ENCODE assay signal across 27 cellular contexts in genomic region chr4:66766557-66766956, GRCh38.
"Had no signal": no experiment of that assay in that cellular context is flagged by ENCODE, and none has a peak within 500 bp of the region (broad histone marks: within the 10 kb centered on the region; RNA-seq: fewer than 3 reads in every experiment).

No MANE protein-coding gene starts in this region.

- H3K36me3 Mint-ChIP-seq: activated CD8-positive, alpha-beta memory T cell treated with anti-CD3 and anti-CD28 coated beads, Interleukin-2, amount 10 ng/mL, durations not matched to agents 7 days and 5 days; activated naive CD4-positive, alpha-beta T cell treated with anti-CD3 and anti-CD28 coated beads, Interleukin-2, amount 50 U/mL, for 24 hours had no signal

- H3K27ac ChIP-seq: breast epithelium had no signal

- H3K27me3 ChIP-seq: breast epithelium had no signal

- H3K27ac Mint-ChIP-seq: activated CD8-positive, alpha-beta memory T cell treated with anti-CD3 and anti-CD28 coated beads, Interleukin-2, amount 10 ng/mL, durations not matched to agents 7 days and 5 days; activated naive CD4-positive, alpha-beta T cell treated with anti-CD3 and anti-CD28 coated beads, Interleukin-2, amount 50 U/mL, for 24 hours; activated T-cell treated with anti-CD3 and anti-CD28 coated beads, Interleukin-2, amount 50 U/mL, for 24 hours; activated T-helper 1 cell treated with anti-CD3 and anti-CD28 coated beads, Interleukin-12 subunit alpha, Interleukin-12 subunit beta, Interleukin-2, Interleukin-4 antibody, amounts not matched to agents 30 ng/mL and 10 ng/mL and 1 ng/mL, durations not matched to agents 14 hours and 24 hours and 36 hours; T-helper 2 cell treated with Interferon-gamma antibody and Interleukin-4, amounts not matched to agents 5 μg/mL and 100 μg/mL, for 36 hours had no signal

- H3K9ac ChIP-seq: SK-N-SH had no signal

- H3K9me3 Mint-ChIP-seq: activated T-helper 1 cell treated with anti-CD3 and anti-CD28 coated beads, Interleukin-12 subunit alpha, Interleukin-12 subunit beta, Interleukin-2, Interleukin-4 antibody, amounts not matched to agents 30 ng/mL and 10 ng/mL and 1 ng/mL, durations not matched to agents 14 hours and 24 hours and 36 hours had no signal

- H3K9me3 ChIP-seq: SK-N-SH had no signal

- H3K4me2 ChIP-seq: SK-N-SH had no signal

- H3K4me1 ChIP-seq: breast epithelium had no signal

- ATAC-seq: activated CD8-positive, alpha-beta memory T cell treated with anti-CD3 and anti-CD28 coated beads, Interleukin-2, amount 10 ng/mL, durations not matched to agents 7 days and 5 days; Panc1; Right ventricle myocardium inferior had no signal

- H3K4me3 Mint-ChIP-seq: activated CD8-positive, alpha-beta memory T cell treated with anti-CD3 and anti-CD28 coated beads, Interleukin-2, amount 10 ng/mL, durations not matched to agents 7 days and 5 days; activated naive CD4-positive, alpha-beta T cell treated with anti-CD3 and anti-CD28 coated beads, Interleukin-2, amount 50 U/mL, for 24 hours; activated T-cell treated with anti-CD3 and anti-CD28 coated beads, Interleukin-2, amount 50 U/mL, for 24 hours; activated T-helper 1 cell treated with anti-CD3 and anti-CD28 coated beads, Interleukin-12 subunit alpha, Interleukin-12 subunit beta, Interleukin-2, Interleukin-4 antibody, amounts not matched to agents 30 ng/mL and 10 ng/mL and 1 ng/mL, durations not matched to agents 14 hours and 24 hours and 36 hours; T-helper 2 cell treated with Interferon-gamma antibody and Interleukin-4, amounts not matched to agents 5 μg/mL and 100 μg/mL, for 36 hours had no signal

- DNase-seq: activated CD4-positive, alpha-beta T cell treated with anti-CD3 and anti-CD28 coated beads for 48 hours; activated CD4-positive, alpha-beta T cell treated with anti-CD3 and anti-CD28 coated beads, Interleukin-2, amount 50 U/mL, for 48 hours; activated CD4-positive, CD25-positive, alpha-beta regulatory T cell treated with anti-CD3 and anti-CD28 coated beads, Interleukin-2, amount 50 U/mL, for 72 hours; activated CD8-positive, alpha-beta memory T cell treated with anti-CD3 and anti-CD28 coated beads, Interleukin-2, amount 10 ng/mL, durations not matched to agents 7 days and 5 days; activated effector memory CD4-positive, alpha-beta T cell treated with Interleukin-2 at 50 U/mL for 16 hours; activated naive CD4-positive, alpha-beta T cell; activated T-cell treated with anti-CD3 and anti-CD28 coated beads, Interleukin-2, amount 50 U/mL, for 24 hours; aorta; caudate nucleus; NCI-H1048; NCI-H1694; NCI-H2029; NCI-H2107; NCI-H2171 treated with DMSO at 0.1 percent for 48 hours; NCI-H226; NCI-H526; NCI-H82; OCI-M1; RPMI8226; SK-N-SH; SW 1271 had no signal

- H3K27me3 Mint-ChIP-seq: activated CD8-positive, alpha-beta memory T cell treated with anti-CD3 and anti-CD28 coated beads, Interleukin-2, amount 10 ng/mL, durations not matched to agents 7 days and 5 days; activated naive CD4-positive, alpha-beta T cell treated with anti-CD3 and anti-CD28 coated beads, Interleukin-2, amount 50 U/mL, for 24 hours; activated T-cell treated with anti-CD3 and anti-CD28 coated beads, Interleukin-2, amount 50 U/mL, for 24 hours had no signal

- H3K4me1 Mint-ChIP-seq: activated CD8-positive, alpha-beta memory T cell treated with anti-CD3 and anti-CD28 coated beads, Interleukin-2, amount 10 ng/mL, durations not matched to agents 7 days and 5 days; activated naive CD4-positive, alpha-beta T cell treated with anti-CD3 and anti-CD28 coated beads, Interleukin-2, amount 50 U/mL, for 24 hours had no signal

- H3K4me3 ChIP-seq: breast epithelium had no signal
